ENCODE assay signal across 18 cellular contexts in genomic region chr10:11638055-11638698, GRCh38. TPM values are rescaled to one million over a fixed set of nuclear protein-coding genes. Genes with fewer than 3 reads are reported as not detected.
DNase-seq lines count a peak whose midpoint lies in the region; ATAC-seq, FAIRE-seq and TF ChIP-seq lines count a peak whose summit lies in the region.
"Had no signal": no experiment of that assay in that cellular context is flagged by ENCODE, and none has a peak within 500 bp of the region (broad histone marks: within the 10 kb centered on the region; RNA-seq: fewer than 3 reads in every experiment).

No MANE protein-coding gene starts in this region.

- DNase-seq in GM12891 (ENCODE audit: insufficient read length, low spot score) (no peak), SK-MEL-5 (ENCODE audit: low read depth, low spot score) (peak; percentile 58), MG63 (no peak), lower leg skin (ENCODE audit: low spot score in 2 of 2) (no peak), DMS79 (lab: John Stamatoyannopoulos, UW) (no peak)
- DNase-seq: glutamatergic neuron; GM23248; KBM-7; left cardiac atrium; naive thymus-derived CD8-positive, alpha-beta T cell; NCI-H146; Right ventricle myocardium superior; stimulated activated CD4-positive, alpha-beta T cell treated with anti-CD3 and anti-CD28 coated beads, Interleukin-4, amount 100 ng/mL, for 1 hour had no signal

- no peak for TF ChIP-seq POLR2A in GM12891 (IDR thresholded peaks at IDR 0.05; ENCODE audit: low read depth, low read length)
- TF ChIP-seq POLR2A in lower leg skin (IDR thresholded peaks at IDR 0.05), result no peak

- peak; percentile 85 for ATAC-seq in GM19397 (IDR thresholded peaks at IDR 0.05; ENCODE audit: unreplicated experiment)
- ATAC-seq in HG02885 (IDR thresholded peaks at IDR 0.05; ENCODE audit: poor library complexity, unreplicated experiment), result peak; percentile 94
- ATAC-seq in GM18873 (IDR thresholded peaks at IDR 0.05; ENCODE audit: low FRiP score, unreplicated experiment), result no peak
- ATAC-seq: left cardiac atrium; naive thymus-derived CD8-positive, alpha-beta T cell; stimulated activated effector memory CD8-positive, alpha-beta T cell treated with anti-CD3 and anti-CD28 coated beads, Interleukin-12 subunit alpha, Interleukin-12 subunit beta, amount 100 ng/mL, for 72 hours had no signal

- no peaks in the 10 kb centered on the region for H3K36me3 ChIP-seq in MG63

- TF ChIP-seq CTCF in lower leg skin (IDR thresholded peaks at IDR 0.05), result no peak

- WGBS in lower leg skin, 2 donors, result 89 to 92% methylated on average over 6 of the region's 6 CpGs

- H3K9me3 ChIP-seq in MG63, result no peaks in the 10 kb centered on the region

- H3K4me3 ChIP-seq in MG63 (no peak overlapping the region), lower leg skin (ENCODE audit: low read depth, poor library complexity, severe bottlenecking) (no peak overlapping the region)
- H3K4me3 ChIP-seq: GM23248 had no signal

- peaks cover 3% of the 10 kb centered on the region; the same call in 1 of the 2 replicates for H3K27me3 ChIP-seq in MG63

- peak; percentile 31 for FAIRE-seq in GM12891 (lab: Jason Lieb, UNC)
- FAIRE-seq: endothelial cell of umbilical vein had no signal

- in situ Hi-C loops in SK-MEL-5 (cut with HindIII; ENCODE audit: low pct_unique_long_range_greater_than_20kb, low sequenced_read_pairs), result no loop called here

- intact Hi-C loops in lower leg skin (cut with DNase I; ENCODE audit: low total_unique reads), result no loop called here

TF ChIP-seq in GM12891, 5 proteins besides CTCF, POLR2A, EP300 and RAD21:
- TF ChIP-seq PAX5 (IDR thresholded peaks at IDR 0.05; ENCODE audit: insufficient read depth, low read length, severe bottlenecking) (no peak), TAF1 (IDR thresholded peaks at IDR 0.05; ENCODE audit: low read depth, low read length) (no peak), SPI1 (IDR thresholded peaks at IDR 0.05; ENCODE audit: low read depth, low read length) (no peak)

RNA-seq across cellular contexts. Expression of gene USP6NL, which starts 26.7 kb away (rescaled TPM):
- polyA plus RNA-seq in GM12891 (2012; ENCODE audit: low read depth, missing spikeins), result 15.1 TPM
- 32.6 and 33.8 TPM in 2 replicates for total RNA-seq in SK-MEL-5 (2014; rRNA removed; shearing (Covaris generic))
- 22.4 and 27.4 TPM in 2 replicates for polyA plus RNA-seq in SK-MEL-5 (2015; cell fraction: cytosol; rRNA removed)
- 25.3 and 29.6 TPM in 2 replicates for polyA plus RNA-seq in SK-MEL-5 (2015; cell fraction: nucleus; rRNA removed)
- total RNA-seq in MG63 (2014; rRNA removed; shearing (Covaris generic); ENCODE audit: low replicate concordance), result 4.0 and 7.0 TPM in 2 replicates
- total RNA-seq in lower leg skin, result 10 to 100 TPM; 19.6 to 29.4 (median 25.2) TPM
